ENCODE assay signal across 13 cellular contexts in genomic region chr7:126780993-126781392, GRCh38.
DNase-seq lines count a peak whose midpoint lies in the region; ATAC-seq and TF ChIP-seq lines count a peak whose summit lies in the region.
"Had no signal": no experiment of that assay in that cellular context is flagged by ENCODE, and none has a peak within 500 bp of the region (broad histone marks: within the 10 kb centered on the region; RNA-seq: fewer than 3 reads in every experiment).

No MANE protein-coding gene starts in this region.

- WGBS in GM23248 (ENCODE audit: low coverage in 1 of 2, low lambda C conversion rate in 2 of 2, missing lambda C conversion rate in 2 of 2), 2 experiments: 27 to 32% methylated on average over 2 of the region's 2 CpGs
- 84 to 96% (median 91%) methylated on average over 2 of the region's 2 CpGs for WGBS in stomach, 5 donors

- peak; percentile 94 for ATAC-seq in GM18508 (IDR thresholded peaks at IDR 0.05; ENCODE audit: insufficient read depth, unreplicated experiment)
- peak; percentile 73 for ATAC-seq in GM19455 (IDR thresholded peaks at IDR 0.05; ENCODE audit: unreplicated experiment)
- ATAC-seq in HG02870 (IDR thresholded peaks at IDR 0.05; ENCODE audit: unreplicated experiment): peak; percentile 87
- ATAC-seq in HG03565 (IDR thresholded peaks at IDR 0.05; ENCODE audit: unreplicated experiment): peak; percentile 90
- ATAC-seq: gastrocnemius medialis, natural killer cell had no signal

- TF ChIP-seq POLR2A in stomach (IDR thresholded peaks at IDR 0.05): no peak

- H3K4me1 ChIP-seq in GM23248 (ENCODE audit: insufficient read depth) (no peaks in the 10 kb centered on the region), stomach (no peaks in the 10 kb centered on the region)
- H3K4me1 ChIP-seq: gastrocnemius medialis had no signal

- H3K9me3 ChIP-seq in GM23248 (ENCODE audit: low read depth) (no peaks in the 10 kb centered on the region), stomach (no peaks in the 10 kb centered on the region)
- H3K9me3 ChIP-seq: gastrocnemius medialis had no signal

- intact Hi-C loops in stomach (cut with DNase I; ENCODE audit: low total_unique reads): no loop called here

- no peak for TF ChIP-seq EP300 in stomach (IDR thresholded peaks at IDR 0.05)

- in situ Hi-C loops in GM23248 (cut with MboI): no loop called here

- no peak overlapping the region for H2AFZ ChIP-seq in GM23248

- H3K27ac Mint-ChIP-seq in nephron progenitor cell: no peak overlapping the region
- H3K27ac Mint-ChIP-seq: activated naive CD8-positive, alpha-beta T cell; natural killer cell; T-helper 1 cell treated with Interleukin-12 subunit alpha and Interleukin-12 subunit beta and Interleukin-4 antibody, amounts not matched to agents 30 μg/mL and 1 μg/mL, for 36 hours had no signal

- no peaks in the 10 kb centered on the region for H3K9me3 Mint-ChIP-seq in nephron progenitor cell
- H3K9me3 Mint-ChIP-seq: T-helper 1 cell treated with Interleukin-12 subunit alpha and Interleukin-12 subunit beta and Interleukin-4 antibody, amounts not matched to agents 30 μg/mL and 1 μg/mL, for 36 hours had no signal

- no peaks in the 10 kb centered on the region for H3K9me2 ChIP-seq in GM23248 (ENCODE audit: insufficient read depth)

- no peaks in the 10 kb centered on the region for H4K20me1 ChIP-seq in GM23248 (ENCODE audit: insufficient read depth)

- H3K9ac ChIP-seq in GM23248: no peak overlapping the region

- TF ChIP-seq CTCF in nephron progenitor cell (IDR thresholded peaks at IDR 0.05) (no peak), stomach (IDR thresholded peaks at IDR 0.05) (no peak)

- H3K36me3 ChIP-seq in GM23248 (ENCODE audit: low read depth): no peaks in the 10 kb centered on the region
- H3K36me3 ChIP-seq in stomach: no peaks in the 10 kb centered on the region
- H3K36me3 ChIP-seq: gastrocnemius medialis had no signal

- H3K4me1 Mint-ChIP-seq in nephron progenitor cell: no peaks in the 10 kb centered on the region
- H3K4me1 Mint-ChIP-seq: natural killer cell had no signal

- H3K27ac ChIP-seq in GM23248 (no peak overlapping the region), stomach (no peak overlapping the region)
- H3K27ac ChIP-seq: gastrocnemius medialis had no signal

- H3K4me3 ChIP-seq in GM23248 (no peak overlapping the region), stomach (no peak overlapping the region)
- H3K4me3 ChIP-seq: gastrocnemius medialis had no signal

- no peak overlapping the region for H3K4me2 ChIP-seq in GM23248 (ENCODE audit: unreplicated experiment)

- no peaks in the 10 kb centered on the region for H3K36me3 Mint-ChIP-seq in nephron progenitor cell (ENCODE audit: low read depth)
- H3K36me3 Mint-ChIP-seq: activated naive CD8-positive, alpha-beta T cell; natural killer cell had no signal

- no peak for DNase-seq in activated naive CD4-positive, alpha-beta T cell treated with anti-CD3 and anti-CD28 coated beads, Interleukin-2, amount 50 U/mL, for 16 hours
- no peak for DNase-seq in GM23248
- no peak for DNase-seq in nephron progenitor cell
- DNase-seq in stomach: no peak
- DNase-seq: gastrocnemius medialis, natural killer cell, NCI-H1048 had no signal

- no peaks in the 10 kb centered on the region for H3F3A ChIP-seq in GM23248 (ENCODE audit: insufficient read depth)

- no peaks in the 10 kb centered on the region for H3K79me2 ChIP-seq in GM23248 (ENCODE audit: insufficient read depth)

- H3K4me3 Mint-ChIP-seq in nephron progenitor cell: no peak overlapping the region
- H3K4me3 Mint-ChIP-seq: activated naive CD8-positive, alpha-beta T cell; natural killer cell; T-helper 1 cell treated with Interleukin-12 subunit alpha and Interleukin-12 subunit beta and Interleukin-4 antibody, amounts not matched to agents 30 μg/mL and 1 μg/mL, for 36 hours had no signal

- H3K27me3 Mint-ChIP-seq in nephron progenitor cell (ENCODE audit: low read depth, poor library complexity): no peaks in the 10 kb centered on the region

- no peaks in the 10 kb centered on the region for H3K27me3 ChIP-seq in GM23248 (replicated peaks; ENCODE audit: insufficient read depth)
- no peaks in the 10 kb centered on the region for H3K27me3 ChIP-seq in stomach
- H3K27me3 ChIP-seq: gastrocnemius medialis had no signal
